ENCODE assay signal across 8 cellular contexts in genomic region chr5:149549461-149550266, GRCh38. TPM values are rescaled to one million over a fixed set of nuclear protein-coding genes. Genes with fewer than 3 reads are reported as not detected.
A peak's percentile ranks its signal among the peaks of the same experiment; 100 is the strongest.
DNase-seq lines count a peak whose midpoint lies in the region; ATAC-seq and TF ChIP-seq lines count a peak whose summit lies in the region.

No MANE protein-coding gene starts in this region.

- no peaks in the 10 kb centered on the region for H3K9me3 Mint-ChIP-seq in activated naive CD4-positive, alpha-beta T cell treated with anti-CD3 and anti-CD28 coated beads for 36 hours

- H3K36me3 ChIP-seq in OCI-LY1 (ENCODE audit: insufficient read depth, low read length), result peaks cover 63% of the 10 kb centered on the region
- no peaks in the 10 kb centered on the region for H3K36me3 ChIP-seq in prostate gland

- under 1% methylated on average over 25 of the region's 25 CpGs for WGBS in prostate gland

- peak overlapping the region; percentile 99 for H3K27ac Mint-ChIP-seq in activated naive CD4-positive, alpha-beta T cell treated with anti-CD3 and anti-CD28 coated beads for 36 hours

- no peaks in the 10 kb centered on the region for H3F3A ChIP-seq in OCI-LY1 (ENCODE audit: insufficient read depth, low read length)

- intact Hi-C loops in activated naive CD4-positive, alpha-beta T cell treated with anti-CD3 and anti-CD28 coated beads for 36 hours (cut with micrococcal nuclease), result loop anchor here (1.0 to 5.0 kb wide), 6 partner anchors 8 to 1603 kb away; partner anchors contain the start of genes FBXO38, SLC26A2 and TCOF1
- intact Hi-C loops in head of caudate nucleus (cut with DNase I) (no loop called here), prostate gland (cut with DNase I) (loop anchor here (2.0 to 5.0 kb wide), 4 partner anchors 62 to 182 kb away; no protein-coding TSS in a partner anchor)

- H3K9me3 ChIP-seq in OCI-LY1 (ENCODE audit: low read length) (no peaks in the 10 kb centered on the region), prostate gland (no peaks in the 10 kb centered on the region)

- H3K9ac ChIP-seq in OCI-LY1 (ENCODE audit: low read length), result peak overlapping the region; percentile 97

- H2AFZ ChIP-seq in OCI-LY1 (ENCODE audit: low read length), result no peak overlapping the region

- H3K36me3 Mint-ChIP-seq in activated naive CD4-positive, alpha-beta T cell treated with anti-CD3 and anti-CD28 coated beads for 36 hours (ENCODE audit: low read depth), result peaks cover 52% of the 10 kb centered on the region

- CTCF ChIA-PET in activated naive CD4-positive, alpha-beta T cell treated with anti-CD3 and anti-CD28 coated beads for 36 hours (lab: Charles Lee), result interaction anchor here (0.6 to 4.8 kb wide), 11 partner anchors 10 to 203 kb away, joined by 3 to 34 read pairs (median 4); no protein-coding TSS in a partner anchor

- peaks cover 47% of the 10 kb centered on the region for H3K4me1 Mint-ChIP-seq in activated naive CD4-positive, alpha-beta T cell treated with anti-CD3 and anti-CD28 coated beads for 36 hours (ENCODE audit: low read depth)

- peak overlapping the region; percentile 96 for H3K4me2 ChIP-seq in OCI-LY1 (ENCODE audit: low read length)

- peaks cover 63% of the 10 kb centered on the region for H3K79me2 ChIP-seq in OCI-LY1 (ENCODE audit: insufficient read depth, low read length)

- ATAC-seq in GM18508 (IDR thresholded peaks at IDR 0.05; ENCODE audit: insufficient read depth, unreplicated experiment) (peak; percentile 31), HG03378 (IDR thresholded peaks at IDR 0.05; ENCODE audit: unreplicated experiment) (peak; percentile 25), HG02571 (IDR thresholded peaks at IDR 0.05; ENCODE audit: unreplicated experiment) (no peak)

- H3K27me3 ChIP-seq in OCI-LY1 (ENCODE audit: insufficient read depth, low read length) (no peaks in the 10 kb centered on the region), prostate gland (replicated peaks; ENCODE audit: insufficient read depth) (no peaks in the 10 kb centered on the region)

- no peak for TF ChIP-seq POLR2A in prostate gland (IDR thresholded peaks at IDR 0.05)

- H3K27me3 Mint-ChIP-seq in activated naive CD4-positive, alpha-beta T cell treated with anti-CD3 and anti-CD28 coated beads for 36 hours (ENCODE audit: low read depth), result no peaks in the 10 kb centered on the region

- no peak for TF ChIP-seq CTCF in OCI-LY1 (IDR thresholded peaks at IDR 0.05; ENCODE audit: low read length)
- peak in 1 of 4 experiments; percentile 7 for TF ChIP-seq CTCF in prostate gland (IDR thresholded peaks at IDR 0.05)

- no peaks in the 10 kb centered on the region for H3K9me2 ChIP-seq in OCI-LY1 (ENCODE audit: low read depth, low read length)

- H3K4me3 ChIP-seq in OCI-LY1 (ENCODE audit: low read depth, low read length, poor library complexity, severe bottlenecking), result peak overlapping the region; percentile 94
- peak overlapping the region; percentile 87 to 94 for H3K4me3 ChIP-seq in prostate gland

- H4K20me1 ChIP-seq in OCI-LY1 (ENCODE audit: insufficient read depth, low read length), result no peaks in the 10 kb centered on the region

- H3K4me1 ChIP-seq in OCI-LY1 (ENCODE audit: insufficient read depth, low read length, severe bottlenecking), result peaks cover 33% of the 10 kb centered on the region
- peaks cover 5% of the 10 kb centered on the region for H3K4me1 ChIP-seq in prostate gland (replicated peaks)

- peak overlapping the region; percentile 87 for H3K27ac ChIP-seq in OCI-LY1 (ENCODE audit: low read depth, low read length, poor library complexity, severe bottlenecking)
- peak overlapping the region; percentile 99 for H3K27ac ChIP-seq in prostate gland

- H3K4me3 Mint-ChIP-seq in activated naive CD4-positive, alpha-beta T cell treated with anti-CD3 and anti-CD28 coated beads for 36 hours, result peak overlapping the region; percentile 97

- DNase-seq in AG08396 (ENCODE audit: low spot score) (peak; percentile 39), head of caudate nucleus (peak in 40 of 42 donors; percentile 13 to 78 (median 49)), prostate gland (ENCODE audit: low spot score) (no peak)
- DNase-seq in activated naive CD4-positive, alpha-beta T cell treated with anti-CD3 and anti-CD28 coated beads for 36 hours, result peak; percentile 66

RNA-seq across cellular contexts. Expression of gene CSNK1A1, which starts 1.6 kb away (rescaled TPM):
- 100 to 1,000 TPM; 183 to 188 TPM for total RNA-seq in activated naive CD4-positive, alpha-beta T cell treated with anti-CD3 and anti-CD28 coated beads for 36 hours
- 100 to 1,000 TPM; 219 to 269 TPM for total RNA-seq in prostate gland

RNA-seq across cellular contexts. Expression of gene ARHGEF37, which starts 31.6 kb away (rescaled TPM):
- 1 to 10 TPM in 1 of 2 experiments, under 1 TPM in 1; 0.95 to 2.0 TPM for total RNA-seq in activated naive CD4-positive, alpha-beta T cell treated with anti-CD3 and anti-CD28 coated beads for 36 hours
- 10 to 100 TPM; 50.4 to 61.1 TPM for total RNA-seq in prostate gland

Comparison
In these comparisons a context has a peak if more than half of its experiments do, and no peak if none do; other contexts are left out.
1. RNA of gene ARHGEF37, which starts 31.6 kb away (total RNA-seq): 50.4 to 61.1 TPM in prostate gland; 0.95 to 2.0 TPM in activated naive CD4-positive, alpha-beta T cell treated with anti-CD3 and anti-CD28 coated beads for 36 hours; every median in the first group is over 10 times any median in the second.